In genomic region chr5:39005566-39006232, GRCh38 we compare ENCODE assay signal across 1 cellular context.
TF ChIP-seq lines count a peak whose summit lies in the region.

No MANE protein-coding gene starts in this region.

TF ChIP-seq in HepG2, 621 proteins besides CTCF, POLR2A, EP300 and RAD21 (continued from another document):
- TF ChIP-seq ZNF7 (CRISPR knock-in tag; IDR thresholded peaks at IDR 0.05): 0 out of 2 replicates have a peak, but pooled peaks have one; percentile 26
